8 cellular contexts compared by ENCODE assay signal in genomic region chr19:37779139-37780035, GRCh38. TPM values are rescaled to one million over a fixed set of nuclear protein-coding genes. Genes with fewer than 3 reads are reported as not detected.
DNase-seq lines count a peak whose midpoint lies in the region; ATAC-seq and TF ChIP-seq lines count a peak whose summit lies in the region.

Gene ZNF573 (minus strand): TSS chr19:37779586. CDS start chr19:37773729, 5,857 bp downstream.

- peaks cover 11% of the 10 kb centered on the region for H3K4me1 Mint-ChIP-seq in activated naive CD8-positive, alpha-beta T cell treated with anti-CD3 and anti-CD28 coated beads, Interleukin-2, amount 10 ng/mL, durations not matched to agents 7 days and 5 days

- H3K27ac Mint-ChIP-seq in activated naive CD8-positive, alpha-beta T cell treated with anti-CD3 and anti-CD28 coated beads, Interleukin-2, amount 10 ng/mL, durations not matched to agents 7 days and 5 days: peak within 1 kb of the TSS; percentile 93

- no peaks in the 10 kb centered on the region for H3K27me3 Mint-ChIP-seq in activated naive CD8-positive, alpha-beta T cell treated with anti-CD3 and anti-CD28 coated beads, Interleukin-2, amount 10 ng/mL, durations not matched to agents 7 days and 5 days

- H3K27ac ChIP-seq in ovary (peak within 1 kb of the TSS; percentile 64 to 68), thyroid gland (peak within 1 kb of the TSS; percentile 82 to 87 (median 85))

- POLR2A ChIA-PET in activated naive CD8-positive, alpha-beta T cell treated with anti-CD3 and anti-CD28 coated beads, Interleukin-2, amount 10 ng/mL, durations not matched to agents 7 days and 5 days (lab: Charles Lee): interaction anchor here (0.5 to 2.4 kb wide), 13 partner anchors 11 to 1251 kb away, joined by 3 to 14 read pairs (median 4); partner anchors contain the start of genes ZNF260, ZNF527, ZNF540 and ZNF571

- H3K4me3 ChIP-seq in GM08714 (ENCODE audit: low read length): peak within 1 kb of the TSS; percentile 69
- peak within 1 kb of the TSS; percentile 53 for H3K4me3 ChIP-seq in ovary
- peak within 1 kb of the TSS; percentile 11 to 92 (median 65) for H3K4me3 ChIP-seq in thyroid gland (replicated peaks in 1 of 3)

- peak; percentile 77 for ATAC-seq in HG02610 (IDR thresholded peaks at IDR 0.05; ENCODE audit: unreplicated experiment)
- ATAC-seq in activated naive CD8-positive, alpha-beta T cell treated with anti-CD3 and anti-CD28 coated beads, Interleukin-2, amount 10 ng/mL, durations not matched to agents 7 days and 5 days (ENCODE audit: low read depth): peak; percentile 89
- peak; percentile 99 for ATAC-seq in Right ventricle myocardium superior (ENCODE audit: poor library complexity)

- no peaks in the 10 kb centered on the region for H3K27me3 ChIP-seq in ovary
- H3K27me3 ChIP-seq in thyroid gland: no peaks in the 10 kb centered on the region

- H3K9me3 Mint-ChIP-seq in activated naive CD8-positive, alpha-beta T cell treated with anti-CD3 and anti-CD28 coated beads, Interleukin-2, amount 10 ng/mL, durations not matched to agents 7 days and 5 days: peaks cover 22% of the 10 kb centered on the region

- 0% methylated on average over 46 of the region's 46 CpGs for WGBS in ovary, 3 donors
- 1% methylated on average over 41 to 46 of the region's 46 CpGs for WGBS in thyroid gland, 2 donors

- TF ChIP-seq POLR2A in ovary (IDR thresholded peaks at IDR 0.05): peak; percentile 46
- TF ChIP-seq POLR2A in thyroid gland (IDR thresholded peaks at IDR 0.05): peak; percentile 25 to 80

- H3K9me3 ChIP-seq in ovary (peaks cover 0 to 4% of the 10 kb centered on the region in 2 donors), thyroid gland (no peaks in the 10 kb centered on the region)

- TF ChIP-seq CTCF in ovary (IDR thresholded peaks at IDR 0.05) (peak in 1 of 3 donors; percentile 30), thyroid gland (IDR thresholded peaks at IDR 0.05) (peak in 3 of 6 experiments; percentile 9 to 28 (median 19))

- intact Hi-C loops in Right ventricle myocardium superior (cut with DNase I): no loop called here
- intact Hi-C loops in ovary (cut with DNase I): no loop called here
- intact Hi-C loops in thyroid gland (cut with DNase I): no loop called here

- TF ChIP-seq EP300 in ovary (IDR thresholded peaks at IDR 0.05): no peak

- peaks cover 24% of the 10 kb centered on the region for H3K36me3 Mint-ChIP-seq in activated naive CD8-positive, alpha-beta T cell treated with anti-CD3 and anti-CD28 coated beads, Interleukin-2, amount 10 ng/mL, durations not matched to agents 7 days and 5 days

- H3K36me3 ChIP-seq in ovary (no peaks in the 10 kb centered on the region), thyroid gland (no peaks in the 10 kb centered on the region)

- peak within 1 kb of the TSS; percentile 89 for H3K4me3 Mint-ChIP-seq in activated naive CD8-positive, alpha-beta T cell treated with anti-CD3 and anti-CD28 coated beads, Interleukin-2, amount 10 ng/mL, durations not matched to agents 7 days and 5 days

- H3K4me1 ChIP-seq in ovary (ENCODE audit: insufficient read depth): peaks cover 5% of the 10 kb centered on the region
- H3K4me1 ChIP-seq in thyroid gland: peaks cover 9 to 15% of the 10 kb centered on the region in 2 donors

- DNase-seq in NCI-H1105 treated with DMSO at 0.1 percent for 48 hours (lab: John Stamatoyannopoulos, UW): peak; percentile 73
- peak; percentile 82 for DNase-seq in SKM-1 treated with dmso at 0.1 percent for 144 hours (lab: John Stamatoyannopoulos, UW; ENCODE audit: unreplicated experiment)
- peak; percentile 82 for DNase-seq in activated naive CD8-positive, alpha-beta T cell treated with anti-CD3 and anti-CD28 coated beads, Interleukin-2, amount 10 ng/mL, durations not matched to agents 7 days and 5 days
- peak; percentile 88 for DNase-seq in Right ventricle myocardium superior
- DNase-seq in ovary: peak; percentile 75 to 87 (median 80)
- peak; percentile 79 to 80 for DNase-seq in thyroid gland

RNA-seq across cellular contexts. Expression of gene ZNF573, which starts in this region (rescaled TPM):
- 10 to 100 TPM; 13.9 to 14.0 TPM for total RNA-seq in activated naive CD8-positive, alpha-beta T cell treated with anti-CD3 and anti-CD28 coated beads, Interleukin-2, amount 10 ng/mL, durations not matched to agents 7 days and 5 days
- total RNA-seq in Right ventricle myocardium superior: 13.9 TPM
- 10 to 100 TPM in 5 of 7 donors, 1 to 10 TPM in 2; 6.4 to 19.3 (median 17.3) TPM for total RNA-seq in ovary
- polyA plus RNA-seq in ovary: 1 to 10 TPM; 2.7 to 6.9 TPM
- 10 to 100 TPM; 15.5 to 26.3 (median 22.3) TPM for total RNA-seq in thyroid gland

Comparison
In these comparisons a context has a peak if more than half of its experiments do, and no peak if none do; other contexts are left out.
1. Peak in every context shown above with its lines: DNase-seq, ATAC-seq, H3K4me3 ChIP-seq and H3K27ac ChIP-seq.